ENCODE assay signal across 11 cellular contexts in genomic region chr5:5437227-5438172, GRCh38. TPM values are rescaled to one million over a fixed set of nuclear protein-coding genes. Genes with fewer than 3 reads are reported as not detected.
DNase-seq lines count a peak whose midpoint lies in the region; ATAC-seq and TF ChIP-seq lines count a peak whose summit lies in the region.
"Had no signal": no experiment of that assay in that cellular context is flagged by ENCODE, and none has a peak within 500 bp of the region (broad histone marks: within the 10 kb centered on the region; RNA-seq: fewer than 3 reads in every experiment).

No MANE protein-coding gene starts in this region.

- TF ChIP-seq CTCF in progenitor cell of endocrine pancreas (IDR thresholded peaks at IDR 0.05; ENCODE audit: unreplicated experiment): no peak

- H3K27me3 Mint-ChIP-seq in activated CD8-positive, alpha-beta memory T cell treated with anti-CD3 and anti-CD28 coated beads, Interleukin-2, amount 10 ng/mL, durations not matched to agents 7 days and 5 days: no peaks in the 10 kb centered on the region
- no peaks in the 10 kb centered on the region for H3K27me3 Mint-ChIP-seq in progenitor cell of endocrine pancreas

- peak overlapping the region; percentile 23 for H3K4me3 Mint-ChIP-seq in activated CD8-positive, alpha-beta memory T cell treated with anti-CD3 and anti-CD28 coated beads, Interleukin-2, amount 10 ng/mL, durations not matched to agents 7 days and 5 days
- H3K4me3 Mint-ChIP-seq in progenitor cell of endocrine pancreas (ENCODE audit: low read depth): no peak overlapping the region

- no peaks in the 10 kb centered on the region for H3K9me3 Mint-ChIP-seq in activated CD8-positive, alpha-beta memory T cell treated with anti-CD3 and anti-CD28 coated beads, Interleukin-2, amount 10 ng/mL, durations not matched to agents 7 days and 5 days (ENCODE audit: low read depth)
- no peaks in the 10 kb centered on the region for H3K9me3 Mint-ChIP-seq in progenitor cell of endocrine pancreas (ENCODE audit: low read depth)

- peaks cover 20% of the 10 kb centered on the region for H3K4me1 Mint-ChIP-seq in activated CD8-positive, alpha-beta memory T cell treated with anti-CD3 and anti-CD28 coated beads, Interleukin-2, amount 10 ng/mL, durations not matched to agents 7 days and 5 days
- H3K4me1 Mint-ChIP-seq in progenitor cell of endocrine pancreas (ENCODE audit: low read depth): peaks cover 16% of the 10 kb centered on the region

- H3K36me3 Mint-ChIP-seq in activated CD8-positive, alpha-beta memory T cell treated with anti-CD3 and anti-CD28 coated beads, Interleukin-2, amount 10 ng/mL, durations not matched to agents 7 days and 5 days: peaks cover 16% of the 10 kb centered on the region
- H3K36me3 Mint-ChIP-seq in progenitor cell of endocrine pancreas (ENCODE audit: insufficient read depth): peaks cover 8% of the 10 kb centered on the region

- DNase-seq in activated CD8-positive, alpha-beta memory T cell treated with anti-CD3 and anti-CD28 coated beads, Interleukin-2, amount 10 ng/mL, durations not matched to agents 7 days and 5 days: no peak
- no peak for DNase-seq in activated CD8-positive, alpha-beta memory T cell treated with anti-CD3 and anti-CD28 coated beads for 24 hours
- DNase-seq in progenitor cell of endocrine pancreas (ENCODE audit: low spot score, unreplicated experiment) (no peak), foreskin melanocyte (no peak), CD1c-positive myeloid dendritic cell (ENCODE audit: extremely low spot score) (no peak)
- DNase-seq: adrenal gland, mucosa of descending colon, ovary had no signal

- peak overlapping the region; percentile 65 for H3K27ac Mint-ChIP-seq in activated CD8-positive, alpha-beta memory T cell treated with anti-CD3 and anti-CD28 coated beads, Interleukin-2, amount 10 ng/mL, durations not matched to agents 7 days and 5 days
- H3K27ac Mint-ChIP-seq in progenitor cell of endocrine pancreas: peak overlapping the region; percentile 14

- ATAC-seq in activated CD8-positive, alpha-beta memory T cell treated with anti-CD3 and anti-CD28 coated beads, Interleukin-2, amount 10 ng/mL, durations not matched to agents 7 days and 5 days: no peak
- ATAC-seq in GM21528 (IDR thresholded peaks at IDR 0.05; ENCODE audit: low FRiP score, unreplicated experiment) (peak; percentile 59), HG03521 (IDR thresholded peaks at IDR 0.05; ENCODE audit: unreplicated experiment) (peak; percentile 50), HG03378 (IDR thresholded peaks at IDR 0.05; ENCODE audit: unreplicated experiment) (no peak)
- ATAC-seq: mucosa of descending colon had no signal

- CTCF ChIA-PET in activated CD8-positive, alpha-beta memory T cell treated with anti-CD3 and anti-CD28 coated beads, Interleukin-2, amount 10 ng/mL, durations not matched to agents 7 days and 5 days (lab: Charles Lee): no interaction called here

RNA-seq across cellular contexts. Expression of gene ICE1, which starts 15.0 kb away (rescaled TPM):
- total RNA-seq in activated CD8-positive, alpha-beta memory T cell treated with anti-CD3 and anti-CD28 coated beads, Interleukin-2, amount 10 ng/mL, durations not matched to agents 7 days and 5 days: 10 to 100 TPM; 28.9 to 29.7 TPM
- 40.0 TPM in 2 replicates for total RNA-seq in progenitor cell of endocrine pancreas

Comparison
In these comparisons a context has a peak if more than half of its experiments do, and no peak if none do; other contexts are left out.
1. ATAC-seq: peak in GM21528 (single experiment) and HG03521 (single experiment); none in activated CD8-positive, alpha-beta memory T cell treated with anti-CD3 and anti-CD28 coated beads, Interleukin-2, amount 10 ng/mL, durations not matched to agents 7 days and 5 days (single experiment) and HG03378 (single experiment).